1 cellular context compared by ENCODE assay signal in genomic region chr10:95785942-95786669, GRCh38.
TF ChIP-seq lines count a peak whose summit lies in the region.

No MANE protein-coding gene starts in this region.

TF ChIP-seq in IMR-90, 13 proteins besides CTCF, POLR2A, EP300 and RAD21:
- TF ChIP-seq MXI1 (IDR thresholded peaks at IDR 0.05; ENCODE audit: borderline replicate concordance, low read depth, low read length), result no peak
- TF ChIP-seq MAZ (IDR thresholded peaks at IDR 0.05; ENCODE audit: borderline replicate concordance, low read depth, low read length), result no peak
- TF ChIP-seq FOS (IDR thresholded peaks at IDR 0.05; ENCODE audit: low read depth, low read length), result no peak
